Comparison of ENCODE assay signal across 8 cellular contexts in genomic region chr17:64989756-64990155, GRCh38.
DNase-seq lines count a peak whose midpoint lies in the region; ATAC-seq, FAIRE-seq and TF ChIP-seq lines count a peak whose summit lies in the region.
"Not testable (repeated sequence)": the region's sequence is repeated elsewhere in the genome, so short reads cannot be mapped to it uniquely, and the experiment has no call there.

No MANE protein-coding gene starts in this region.

- H4K20me1 ChIP-seq in Karpas-422 (ENCODE audit: insufficient read depth, low read depth, low read length), result not testable (repeated sequence)

- H3K4me2 ChIP-seq in A549, result peak overlapping the region; percentile 29; the same call in 1 of the 3 replicates
- H3K4me2 ChIP-seq in Karpas-422 (ENCODE audit: low read depth, low read length, poor library complexity, severe bottlenecking), result not testable (repeated sequence)

- not testable (repeated sequence) for DNase-seq in A549 (ENCODE audit: low read depth in 1 of 2, low spot score in 1 of 2); Karpas-422; adrenal gland; dorsolateral prefrontal cortex; left ventricle myocardium inferior; naive B cell; thyroid gland

- H3K79me2 ChIP-seq in Karpas-422 (ENCODE audit: low read length), result not testable (repeated sequence)

- TF ChIP-seq RAD21 in A549 (conservative IDR thresholded peaks at IDR 0.05 in 1 of 2, IDR thresholded peaks at IDR 0.05 in 1 of 2), result not testable (repeated sequence)

- H3K36me3 ChIP-seq in Karpas-422 (ENCODE audit: insufficient read depth, low read length); adrenal gland (replicated peaks in 1 of 2); left ventricle myocardium inferior; skeletal muscle tissue (ENCODE audit: control insufficient read depth in 3 of 3, insufficient read depth in 3 of 3, low read length in 3 of 3); thyroid gland: not testable (repeated sequence)

- H3K27me3 Mint-ChIP-seq in naive B cell, result not testable (repeated sequence)

- H3K9me3 Mint-ChIP-seq in naive B cell, result not testable (repeated sequence)

- not testable (repeated sequence) for TF ChIP-seq EP300 in A549 (IDR thresholded peaks at IDR 0.05)

- not testable (repeated sequence) for H3K36me3 Mint-ChIP-seq in naive B cell

- POLR2A ChIA-PET in A549 (lab: Yijun Ruan, JAX), result interaction anchor here (2.9 kb wide), 1 partner anchor 14 kb away, joined by 22 read pairs; no protein-coding TSS in a partner anchor

- FAIRE-seq in A549 (lab: Jason Lieb, UNC), result not testable (repeated sequence)

- not testable (repeated sequence) for H3K9me2 ChIP-seq in Karpas-422 (replicated peaks; ENCODE audit: insufficient read depth, low read length)

- H3K4me1 ChIP-seq in A549 (peaks cover 62% of the 10 kb centered on the region), Karpas-422 (ENCODE audit: low read length) (peaks cover 65% of the 10 kb centered on the region), adrenal gland (replicated peaks in 1 of 2) (peaks cover 32 to 47% of the 10 kb centered on the region in 2 donors), left ventricle myocardium inferior (peaks cover 13% of the 10 kb centered on the region), skeletal muscle tissue (ENCODE audit: control insufficient read depth in 3 of 3, insufficient read depth in 3 of 3, low read length in 3 of 3) (peaks cover 14 to 33% (median 18%) of the 10 kb centered on the region in 3 donors), thyroid gland (peaks cover 23 to 53% of the 10 kb centered on the region in 2 donors)

- H3K4me1 Mint-ChIP-seq in naive B cell, result peaks cover 15 to 44% (median 27%) of the 10 kb centered on the region in 3 donors

- not testable (repeated sequence) for H3K9me3 ChIP-seq in A549; Karpas-422 (ENCODE audit: low read length); adrenal gland (replicated peaks in 1 of 3); left ventricle myocardium inferior (replicated peaks); skeletal muscle tissue (ENCODE audit: control insufficient read depth in 3 of 3, low read length in 3 of 3); thyroid gland

- peak overlapping the region; percentile 77 to 94 (median 85) for H3K27ac Mint-ChIP-seq in naive B cell

- not testable (repeated sequence) for H3K4me3 ChIP-seq in A549; Karpas-422 (ENCODE audit: low read length); adrenal gland; dorsolateral prefrontal cortex; left ventricle myocardium inferior; skeletal muscle tissue (ENCODE audit: low read length in 3 of 3); thyroid gland (replicated peaks in 1 of 3)

- H3K9ac ChIP-seq in Karpas-422 (ENCODE audit: low read length), result not testable (repeated sequence)
- H3K9ac ChIP-seq in skeletal muscle tissue (ENCODE audit: low read depth in 1 of 3, low read length in 3 of 3), result peak overlapping the region in 1 of 3 donors; percentile 16

- not testable (repeated sequence) for H2AFZ ChIP-seq in Karpas-422 (ENCODE audit: low read length)

- H3K27me3 ChIP-seq in Karpas-422 (ENCODE audit: low read length); adrenal gland; dorsolateral prefrontal cortex; left ventricle myocardium inferior (ENCODE audit: low read depth); skeletal muscle tissue (ENCODE audit: control insufficient read depth in 3 of 3, insufficient read depth in 3 of 3, low read length in 3 of 3); thyroid gland: not testable (repeated sequence)

- intact Hi-C loops in adrenal gland (cut with DNase I); dorsolateral prefrontal cortex (cut with DNase I); left ventricle myocardium inferior (cut with micrococcal nuclease); thyroid gland (cut with DNase I): not testable (repeated sequence)

- CTCF ChIA-PET in A549 (lab: Yijun Ruan, JAX), result interaction anchor here (0.6 to 2.1 kb wide), 4 partner anchors 23 to 203 kb away, joined by 3 to 10 read pairs (median 4); no protein-coding TSS in a partner anchor

- TF ChIP-seq POLR2A in A549 (IDR thresholded peaks at IDR 0.05; ENCODE audit: low read length); adrenal gland (IDR thresholded peaks at IDR 0.05); thyroid gland (IDR thresholded peaks at IDR 0.05): not testable (repeated sequence)

- not testable (repeated sequence) for ATAC-seq in A549; naive B cell (ENCODE audit: low read depth in 2 of 2)

- H3K4me3 Mint-ChIP-seq in naive B cell, result not testable (repeated sequence)

- peak overlapping the region; percentile 49 to 74 for H3K27ac ChIP-seq in A549
- peak overlapping the region; percentile 99 for H3K27ac ChIP-seq in Karpas-422 (ENCODE audit: low read length)
- peak overlapping the region; percentile 64 to 97 (median 87) for H3K27ac ChIP-seq in adrenal gland
- peak overlapping the region in 51 of 59 donors; percentile 0 to 86 (median 70) for H3K27ac ChIP-seq in dorsolateral prefrontal cortex
- H3K27ac ChIP-seq in left ventricle myocardium inferior (replicated peaks), result peak overlapping the region; percentile 93
- H3K27ac ChIP-seq in skeletal muscle tissue (ENCODE audit: low read depth, low read length), result peak overlapping the region; percentile 88
- peak overlapping the region; percentile 60 to 91 (median 72) for H3K27ac ChIP-seq in thyroid gland

- 92% methylated on average over 3 of the region's 3 CpGs for WGBS in A549 (ENCODE audit: missing lambda C conversion rate)
- 81 to 92% (median 82%) methylated on average over 3 of the region's 3 CpGs for WGBS in adrenal gland, 4 donors
- 81 to 99% methylated on average over 3 of the region's 3 CpGs for WGBS in thyroid gland, 2 donors

- TF ChIP-seq CTCF in A549 (IDR thresholded peaks at IDR 0.05); adrenal gland (IDR thresholded peaks at IDR 0.05); dorsolateral prefrontal cortex (IDR thresholded peaks at IDR 0.05 in 54 of 56, conservative IDR thresholded peaks at IDR 0.05 in 2 of 56; ENCODE audit: low read depth in 1 of 56, partially characterized antibody in 56 of 56); left ventricle myocardium inferior (IDR thresholded peaks at IDR 0.05; ENCODE audit: borderline replicate concordance); thyroid gland (IDR thresholded peaks at IDR 0.05): not testable (repeated sequence)
